33 cellular contexts compared by ENCODE assay signal in the genomic region with DNA sequence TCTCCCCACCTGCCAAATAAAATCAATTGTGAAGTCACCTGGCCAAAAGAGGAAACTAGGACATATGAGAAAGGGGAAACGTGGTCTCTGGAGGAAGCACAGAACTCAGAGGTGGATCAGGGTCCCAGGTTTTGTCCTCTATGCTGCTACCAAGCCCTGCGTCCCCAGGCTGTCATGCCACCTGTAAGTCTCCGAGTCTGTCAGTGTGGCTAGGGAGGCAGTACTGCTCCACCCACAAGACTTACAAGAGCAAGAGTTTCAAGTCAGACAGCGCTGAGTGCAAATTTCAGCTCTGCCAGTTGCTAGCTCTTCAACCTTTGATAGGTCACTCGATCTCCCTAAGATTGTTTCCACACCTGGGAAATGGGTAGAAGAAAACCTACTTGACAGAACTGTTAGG.
"Had no signal": no experiment of that assay in that cellular context is flagged by ENCODE, and none has a peak within 500 bp of the region (broad histone marks: within the 10 kb centered on the region; RNA-seq: fewer than 3 reads in every experiment).

No MANE protein-coding gene starts in this region.

- DNase-seq: Kasumi-1, MG63, NCI-H1048, NCI-H1092 treated with DMSO at 0.1 percent for 48 hours, NCI-H1105 treated with DMSO at 0.1 percent for 48 hours, NCI-H1436, NCI-H146, NCI-H1694, NCI-H187, NCI-H1930, NCI-H2029 treated with DMSO at 0.1 percent for 48 hours, NCI-H2081 treated with DMSO at 0.1 percent for 48 hours, NCI-H2107, NCI-H2171, NCI-H226, NCI-H446 treated with DMSO at 0.1 percent for 48 hours, NCI-H510A, NCI-H524, NCI-H526, NCI-H69, NCI-H748 treated with DMSO at 0.1 percent for 48 hours, NCI-H82, PC-9, SHP77, SIG-M5, SJCRH30, T-cell had no signal

- H3K9me3 ChIP-seq: MG63, SJCRH30 had no signal

- ATAC-seq: Panc1, Right ventricle myocardium inferior, SK-N-SH treated with all-trans-retinoic acid at 6 μM for 48 hours, T-cell had no signal

- H3K27me3 ChIP-seq: MG63, SJCRH30 had no signal

- FAIRE-seq: RCC 7860 had no signal

- H2AFZ ChIP-seq: PC-9 had no signal

- H3K27ac ChIP-seq: PC-9, RWPE1, SJCRH30, SK-N-MC had no signal

- H3K4me2 ChIP-seq: PC-9 had no signal

- H3K36me3 ChIP-seq: MG63, SJCRH30 had no signal

- H3K4me3 ChIP-seq: MG63, PC-9, SJCRH30, SK-N-MC had no signal

- H3K4me1 ChIP-seq: SJCRH30 had no signal
